ENCODE assay signal across 8 cellular contexts in the genomic region with DNA sequence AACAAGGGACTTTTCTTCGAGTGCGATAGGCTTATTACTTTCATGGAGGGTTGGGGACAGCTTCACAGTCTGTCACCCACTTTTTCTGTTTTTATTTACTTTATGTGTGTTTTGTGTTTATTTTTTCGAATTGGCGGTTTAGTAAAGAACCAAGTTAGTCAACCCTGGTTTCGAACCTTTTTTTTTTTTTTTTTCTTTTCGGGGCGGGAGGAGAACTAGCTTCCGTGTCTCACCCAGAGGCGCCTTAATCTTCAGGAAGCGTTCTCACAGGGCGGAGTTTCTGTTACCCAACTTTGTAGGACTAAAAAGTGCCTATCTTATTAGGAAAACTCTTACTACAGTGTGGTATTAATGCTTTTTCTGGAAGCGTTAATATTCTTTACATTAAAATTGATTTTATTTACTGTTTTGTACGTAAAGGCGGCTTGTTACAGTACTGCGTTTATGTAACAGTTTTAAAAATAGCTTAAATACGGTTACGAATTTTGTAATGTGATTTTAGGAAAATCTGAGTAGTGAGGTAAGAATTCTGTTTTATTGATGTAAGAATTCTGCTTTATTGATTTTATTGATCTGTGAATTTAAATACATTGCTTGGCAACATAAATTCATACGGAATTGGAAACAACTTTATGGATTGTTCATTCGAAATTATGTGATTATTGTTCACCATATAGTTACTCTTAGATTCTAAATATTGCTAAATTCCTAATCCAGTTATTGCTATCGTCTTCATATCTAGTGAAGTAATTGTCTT. TPM values are rescaled to one million over a fixed set of nuclear protein-coding genes. Genes with fewer than 3 reads are reported as not detected.
A peak's percentile ranks its signal among the peaks of the same experiment; 100 is the strongest.
DNase-seq lines count a peak whose midpoint lies in the region; ATAC-seq and TF ChIP-seq lines count a peak whose summit lies in the region.

No MANE protein-coding gene starts in this region.

- no peaks in the 10 kb centered on the region for H3K9me3 ChIP-seq in OCI-LY3 (ENCODE audit: insufficient read depth, low read length)
- no peaks in the 10 kb centered on the region for H3K9me3 ChIP-seq in ascending aorta
- no peaks in the 10 kb centered on the region for H3K9me3 ChIP-seq in sigmoid colon

- H2AFZ ChIP-seq in OCI-LY3 (ENCODE audit: low read depth, low read length), result 0 out of 2 replicates have a peak overlapping the region, but pooled peaks have one; percentile 37

- POLR2A ChIA-PET in AG04449 (lab: Yijun Ruan, JAX), result interaction anchor here (0.8 to 1.0 kb wide), 2 partner anchors 9 to 15 kb away, joined by 3 to 8 read pairs; no protein-coding TSS in a partner anchor

- no peak for TF ChIP-seq CTCF in AG04449 (IDR thresholded peaks at IDR 0.05; ENCODE audit: insufficient read depth, low read length, missing control alignments)
- no peak for TF ChIP-seq CTCF in GM12865 (IDR thresholded peaks at IDR 0.05; ENCODE audit: insufficient read depth, low read depth, low read length, missing control alignments)
- TF ChIP-seq CTCF in OCI-LY3 (IDR thresholded peaks at IDR 0.05; ENCODE audit: low read depth, low read length), result no peak
- no peak for TF ChIP-seq CTCF in ascending aorta (IDR thresholded peaks at IDR 0.05)
- no peak for TF ChIP-seq CTCF in sigmoid colon (IDR thresholded peaks at IDR 0.05)

- peak overlapping the region; percentile 94 for H3K9ac ChIP-seq in OCI-LY3 (ENCODE audit: low read length)

- H4K20me1 ChIP-seq in OCI-LY3 (ENCODE audit: insufficient read depth, low read length), result peaks cover 49% of the 10 kb centered on the region

- H3K27me3 ChIP-seq in OCI-LY3 (ENCODE audit: low read depth, low read length), result no peaks in the 10 kb centered on the region
- no peaks in the 10 kb centered on the region for H3K27me3 ChIP-seq in ascending aorta
- H3K27me3 ChIP-seq in sigmoid colon, result no peaks in the 10 kb centered on the region

- 0 to 1% methylated on average over 20 of the region's 20 CpGs for WGBS in sigmoid colon, 2 donors

- peak overlapping the region; percentile 67 for H3K4me2 ChIP-seq in OCI-LY3 (ENCODE audit: low read length)

- peak; percentile 11 for ATAC-seq in HG03103 (IDR thresholded peaks at IDR 0.05; ENCODE audit: low read depth, unreplicated experiment)

- H3K36me3 ChIP-seq in OCI-LY3 (replicated peaks; ENCODE audit: low read depth, low read length) (peaks cover 42% of the 10 kb centered on the region), ascending aorta (peaks cover 19 to 24% of the 10 kb centered on the region in 2 donors), sigmoid colon (peaks cover 4 to 19% (median 10%) of the 10 kb centered on the region in 4 donors)

- H3K4me1 ChIP-seq in OCI-LY3 (ENCODE audit: low read length), result peaks cover 12% of the 10 kb centered on the region
- H3K4me1 ChIP-seq in ascending aorta, result peaks cover 18 to 29% of the 10 kb centered on the region in 2 donors
- peaks cover 0 to 62% (median 56%) of the 10 kb centered on the region in 4 donors for H3K4me1 ChIP-seq in sigmoid colon

- CTCF ChIA-PET in AG04449 (lab: Yijun Ruan, JAX), result interaction anchor here (1.2 to 2.0 kb wide), 3 partner anchors 18 to 98 kb away, joined by 3 to 8 read pairs (median 3); no protein-coding TSS in a partner anchor

- H3K4me3 ChIP-seq in AG04449 (ENCODE audit: low read depth, low read length) (peak overlapping the region; percentile 88), GM12865 (ENCODE audit: low read depth, low read length) (peak overlapping the region; percentile 65), OCI-LY3 (ENCODE audit: low read length) (peak overlapping the region; percentile 92), ascending aorta (peak overlapping the region; percentile 66 to 73), sigmoid colon (peak overlapping the region; percentile 68 to 92 (median 78))

- H3K79me2 ChIP-seq in OCI-LY3 (ENCODE audit: low read length), result peaks cover 68% of the 10 kb centered on the region

- no peak for TF ChIP-seq POLR2A in sigmoid colon (IDR thresholded peaks at IDR 0.05)

- peak overlapping the region; percentile 86 for H3K27ac ChIP-seq in OCI-LY3 (ENCODE audit: low read length)
- H3K27ac ChIP-seq in ascending aorta, result peak overlapping the region; percentile 94 to 96
- peak overlapping the region; percentile 91 to 97 (median 94) for H3K27ac ChIP-seq in sigmoid colon

- TF ChIP-seq EP300 in sigmoid colon (IDR thresholded peaks at IDR 0.05), result no peak

- intact Hi-C loops in ascending aorta (cut with DNase I) (no loop called here), sigmoid colon (cut with DNase I) (no loop called here)

- DNase-seq in AG04449 (ENCODE audit: low read depth, low spot score) (no peak), GM12865 (ENCODE audit: low read depth) (peak; percentile 73), ascending aorta (ENCODE audit: low spot score in 2 of 2) (peak in 1 of 2 donors; percentile 72), hepatic stellate cell (ENCODE audit: low spot score) (peak; percentile 53), sigmoid colon (no peak), iPS-NIHi7 (ENCODE audit: extremely low spot score) (no peak)

RNA-seq across cellular contexts. Expression of gene ZNF207, which starts 0.9 kb away (rescaled TPM):
- total RNA-seq in ascending aorta (94.2 TPM), sigmoid colon (100 to 1,000 TPM; 100 to 132 (median 108) TPM)
- 10 to 100 TPM; 61.9 to 95.5 (median 62.9) TPM for polyA plus RNA-seq in sigmoid colon

RNA-seq across cellular contexts. Expression of gene C17orf75, which starts 8.9 kb away (rescaled TPM):
- total RNA-seq in ascending aorta (15.5 TPM), sigmoid colon (10 to 100 TPM; 10.5 to 19.6 (median 11.2) TPM)
- polyA plus RNA-seq in sigmoid colon, result 10 to 100 TPM; 10.0 to 16.4 (median 10.8) TPM

Comparison
In these comparisons a context has a peak if more than half of its experiments do, and no peak if none do; other contexts are left out.
1. DNase-seq: peak in GM12865 (single experiment) and hepatic stellate cell (single experiment); none in AG04449 (single experiment), sigmoid colon (single experiment) and iPS-NIHi7 (single experiment).
2. Peak in every context shown above with its lines, with median percentiles within 50 percentile points of each other: H3K4me3 ChIP-seq and H3K27ac ChIP-seq.